ENCODE assay signal across 1 cellular context in genomic region chr16:4401094-4401501, GRCh38.
TF ChIP-seq lines count a peak whose summit lies in the region.

No MANE protein-coding gene starts in this region.

TF ChIP-seq in GM12878, 131 proteins besides CTCF, POLR2A, EP300 and RAD21:
- 0 out of 2 replicates have a peak, but pooled peaks have one; percentile 1 for TF ChIP-seq POLR2AphosphoS5 (IDR thresholded peaks at IDR 0.05; ENCODE audit: low read length)
- TF ChIP-seq KDM1A (IDR thresholded peaks at IDR 0.05; ENCODE audit: borderline replicate concordance) = no peak
- no peak for TF ChIP-seq RB1 (IDR thresholded peaks at IDR 0.05; ENCODE audit: borderline replicate concordance)
